ENCODE assay signal across 13 cellular contexts in the genomic region with DNA sequence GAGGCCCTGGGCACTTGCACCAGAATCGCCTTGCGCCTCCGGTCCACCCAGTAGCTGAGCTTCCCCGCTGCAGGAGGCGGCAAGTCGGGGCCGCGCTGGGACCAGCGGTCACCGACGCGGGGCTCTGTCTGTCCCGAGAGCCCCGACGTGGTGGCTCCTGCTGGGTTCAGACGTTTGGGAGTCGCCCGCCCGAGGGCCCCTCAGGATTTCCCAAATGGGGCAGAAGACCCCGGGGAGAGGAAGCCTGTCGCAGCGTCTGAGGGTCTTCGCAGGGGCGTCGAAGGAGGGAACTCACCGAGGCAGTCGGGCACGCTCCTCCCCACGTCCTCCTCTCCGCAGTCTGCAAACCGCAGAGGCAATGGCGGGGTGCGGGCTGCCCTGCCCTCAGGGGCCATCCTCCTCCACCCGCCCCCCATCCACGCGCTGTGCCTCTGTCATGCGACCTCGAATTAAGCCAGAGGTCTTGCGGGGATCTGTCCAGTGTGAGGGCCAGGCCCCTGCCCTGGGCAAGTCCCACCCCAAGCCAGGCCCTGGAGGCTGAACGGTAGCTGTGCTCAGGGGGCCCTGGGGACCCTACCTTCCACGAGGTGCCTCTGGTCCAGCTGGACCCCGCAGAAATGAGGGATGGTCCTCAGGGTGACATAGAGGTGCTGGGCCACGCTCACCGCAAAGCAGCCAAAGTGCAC. TPM values are rescaled to one million over a fixed set of nuclear protein-coding genes. Genes with fewer than 3 reads are reported as not detected.
A peak's percentile ranks its signal among the peaks of the same experiment; 100 is the strongest.
DNase-seq lines count a peak whose midpoint lies in the region; ATAC-seq, FAIRE-seq and TF ChIP-seq lines count a peak whose summit lies in the region.
"Had no signal": no experiment of that assay in that cellular context is flagged by ENCODE, and none has a peak within 500 bp of the region (broad histone marks: within the 10 kb centered on the region; RNA-seq: fewer than 3 reads in every experiment).

No MANE protein-coding gene starts in this region.

- H3K4me1 Mint-ChIP-seq in nephron progenitor cell: peaks cover 8% of the 10 kb centered on the region

- no peak for TF ChIP-seq EP300 in esophagus muscularis mucosa (IDR thresholded peaks at IDR 0.05)

- H3K9me3 ChIP-seq in heart left ventricle (no peaks in the 10 kb centered on the region), right cardiac atrium (ENCODE audit: control insufficient read depth, low read length) (no peaks in the 10 kb centered on the region), esophagus muscularis mucosa (no peaks in the 10 kb centered on the region)
- H3K9me3 ChIP-seq: gastroesophageal sphincter, left lung had no signal

- TF ChIP-seq CTCF in heart left ventricle (IDR thresholded peaks at IDR 0.05): no peak
- TF ChIP-seq CTCF in esophagus muscularis mucosa (IDR thresholded peaks at IDR 0.05): no peak
- TF ChIP-seq CTCF in nephron progenitor cell (IDR thresholded peaks at IDR 0.05): no peak
- no peak for TF ChIP-seq CTCF in GM20000 (IDR thresholded peaks at IDR 0.05; ENCODE audit: extremely low read depth, missing control alignments)

- H3K27me3 ChIP-seq in heart left ventricle (peaks cover 0 to 11% (median 8%) of the 10 kb centered on the region in 9 donors), right cardiac atrium (ENCODE audit: control insufficient read depth, insufficient read depth) (no peaks in the 10 kb centered on the region), esophagus muscularis mucosa (peaks cover 0 to 50% (median 14%) of the 10 kb centered on the region in 4 donors)

- H3K27ac ChIP-seq in heart left ventricle (no peak overlapping the region), right cardiac atrium (ENCODE audit: low read length) (no peak overlapping the region), esophagus muscularis mucosa (replicated peaks in 1 of 4) (no peak overlapping the region)
- H3K27ac ChIP-seq: gastroesophageal sphincter, left lung had no signal

- H3K36me3 Mint-ChIP-seq in nephron progenitor cell (ENCODE audit: low read depth): no peaks in the 10 kb centered on the region

- intact Hi-C loops in heart left ventricle (cut with DNase I) (loop anchor here in 1 of 10 donors (10.0 kb wide), 1 partner anchor 65 kb away; no protein-coding TSS in a partner anchor), right cardiac atrium (cut with DNase I) (no loop called here), esophagus muscularis mucosa (cut with DNase I) (no loop called here)

- no peak for ATAC-seq in heart left ventricle
- ATAC-seq in right cardiac atrium: no peak
- no peak for ATAC-seq in GM18870 (IDR thresholded peaks at IDR 0.05; ENCODE audit: unreplicated experiment)
- ATAC-seq: gastroesophageal sphincter had no signal

- peak overlapping the region; percentile 47 for H3K4me3 Mint-ChIP-seq in nephron progenitor cell
- H3K4me3 Mint-ChIP-seq: activated T-cell treated with anti-CD3 and anti-CD28 coated beads, Interleukin-2, amount 50 U/mL, for 4 hours had no signal

- TF ChIP-seq POLR2A in heart left ventricle (IDR thresholded peaks at IDR 0.05): no peak
- TF ChIP-seq POLR2A in esophagus muscularis mucosa (IDR thresholded peaks at IDR 0.05; ENCODE audit: low read depth): no peak

- H3K4me3 ChIP-seq in heart left ventricle (peak overlapping the region in 7 of 12 donors; percentile 12 to 45 (median 28)), right cardiac atrium (ENCODE audit: low read length) (no peak overlapping the region), esophagus muscularis mucosa (peak overlapping the region; percentile 12 to 44 (median 22))

- DNase-seq in heart left ventricle: peak in 1 of 5 donors; percentile 55
- no peak for DNase-seq in right cardiac atrium
- DNase-seq in esophagus muscularis mucosa (ENCODE audit: extremely low spot score): no peak
- DNase-seq in nephron progenitor cell: no peak
- DNase-seq in urothelium cell line (ENCODE audit: low spot score): no peak
- DNase-seq in GM20000 (ENCODE audit: low spot score): no peak
- no peak for DNase-seq in LoVo (ENCODE audit: low spot score)
- DNase-seq: activated CD4-positive, CD25-positive, alpha-beta regulatory T cell; activated T-cell treated with anti-CD3 and anti-CD28 coated beads, Interleukin-2, amount 50 U/mL, for 4 hours had no signal

- H3K4me1 ChIP-seq in heart left ventricle (peaks cover 0 to 11% (median 0%) of the 10 kb centered on the region in 12 donors), right cardiac atrium (ENCODE audit: control insufficient read depth, insufficient read depth, low read length) (no peaks in the 10 kb centered on the region), esophagus muscularis mucosa (peaks cover 5 to 13% (median 10%) of the 10 kb centered on the region in 4 donors)

- no peaks in the 10 kb centered on the region for H3K9me3 Mint-ChIP-seq in nephron progenitor cell
- H3K9me3 Mint-ChIP-seq: activated T-cell treated with anti-CD3 and anti-CD28 coated beads, Interleukin-2, amount 50 U/mL, for 4 hours had no signal

- peak; percentile 55 for FAIRE-seq in urothelium cell line (lab: Jason Lieb, UNC)
- FAIRE-seq: GM12891 had no signal

- H3K36me3 ChIP-seq in heart left ventricle (no peaks in the 10 kb centered on the region), esophagus muscularis mucosa (no peaks in the 10 kb centered on the region)
- H3K36me3 ChIP-seq: gastroesophageal sphincter, left lung had no signal

- 30 to 65% (median 40%) methylated on average over 14 to 44 of the region's 44 CpGs for WGBS in heart left ventricle, 4 donors
- WGBS in right cardiac atrium: 35% methylated on average over 44 of the region's 44 CpGs
- WGBS in esophagus muscularis mucosa: 29% methylated on average over 29 of the region's 44 CpGs

- H3K27me3 Mint-ChIP-seq in nephron progenitor cell (ENCODE audit: low read depth, poor library complexity): peaks cover 60% of the 10 kb centered on the region

- no peak overlapping the region for H3K27ac Mint-ChIP-seq in nephron progenitor cell

RNA-seq across cellular contexts. Expression of a gene that starts 12.5 kb away (rescaled TPM):
- total RNA-seq in heart left ventricle (not detected), right cardiac atrium (under 1 TPM in 1 of 4 donors, not detected in 3; 0.06 TPM), esophagus muscularis mucosa (not detected)
- polyA plus RNA-seq in heart left ventricle (not detected), right cardiac atrium (not detected)
- total RNA-seq: gastroesophageal sphincter, left lung had no signal

RNA-seq across cellular contexts. Expression of a gene that starts 39.5 kb away (rescaled TPM):
- total RNA-seq in heart left ventricle (100 to 1,000 TPM in 1 of 9 donors, 10 to 100 TPM in 8; 37.7 to 118 (median 51.0) TPM), right cardiac atrium (10 to 100 TPM; 39.9 to 55.8 (median 49.9) TPM), esophagus muscularis mucosa (100 to 1,000 TPM in 1 of 4 donors, 10 to 100 TPM in 3; 36.1 to 106 (median 56.5) TPM)
- polyA plus RNA-seq in heart left ventricle (10 to 100 TPM; 45.1 to 50.2 TPM), right cardiac atrium (39.0 TPM)

RNA-seq across cellular contexts. Expression of a gene that starts 58.1 kb away (rescaled TPM):
- total RNA-seq in heart left ventricle: not detected
- not detected for polyA plus RNA-seq in heart left ventricle
- not detected for total RNA-seq in right cardiac atrium
- not detected for polyA plus RNA-seq in right cardiac atrium
- not detected for total RNA-seq in esophagus muscularis mucosa
- total RNA-seq: activated T-cell treated with anti-CD3 and anti-CD28 coated beads, Interleukin-2, amount 50 U/mL, for 4 hours; gastroesophageal sphincter; left lung had no signal
